10 cellular contexts compared by ENCODE assay signal in genomic region chr20:63693079-63693974, GRCh38. TPM values are rescaled to one million over a fixed set of nuclear protein-coding genes. Genes with fewer than 3 reads are reported as not detected.
A peak's percentile ranks its signal among the peaks of the same experiment; 100 is the strongest.
DNase-seq lines count a peak whose midpoint lies in the region; ATAC-seq, FAIRE-seq and TF ChIP-seq lines count a peak whose summit lies in the region.
"Had no signal": no experiment of that assay in that cellular context is flagged by ENCODE, and none has a peak within 500 bp of the region (broad histone marks: within the 10 kb centered on the region; RNA-seq: fewer than 3 reads in every experiment).

No MANE protein-coding gene starts in this region.

- no peak overlapping the region for H3K4me3 ChIP-seq in kidney (ENCODE audit: low read length in 2 of 2)

- H3K27me3 Mint-ChIP-seq in activated naive CD8-positive, alpha-beta T cell treated with anti-CD3 and anti-CD28 coated beads, Interleukin-2, amount 10 ng/mL, durations not matched to agents 7 days and 5 days: no peaks in the 10 kb centered on the region

- H3K9ac ChIP-seq in kidney (ENCODE audit: low read length in 2 of 2): no peak overlapping the region

- POLR2A ChIA-PET in activated naive CD8-positive, alpha-beta T cell treated with anti-CD3 and anti-CD28 coated beads, Interleukin-2, amount 10 ng/mL, durations not matched to agents 7 days and 5 days (lab: Charles Lee): no interaction called here

- H3K9me3 Mint-ChIP-seq in activated naive CD8-positive, alpha-beta T cell treated with anti-CD3 and anti-CD28 coated beads, Interleukin-2, amount 10 ng/mL, durations not matched to agents 7 days and 5 days: no peaks in the 10 kb centered on the region

- ATAC-seq in Right ventricle myocardium superior (ENCODE audit: poor library complexity) (no peak), Right ventricle myocardium inferior (no peak), GM21529 (IDR thresholded peaks at IDR 0.05; ENCODE audit: unreplicated experiment) (no peak)
- no peak for ATAC-seq in activated naive CD8-positive, alpha-beta T cell treated with anti-CD3 and anti-CD28 coated beads, Interleukin-2, amount 10 ng/mL, durations not matched to agents 7 days and 5 days (ENCODE audit: low read depth)
- ATAC-seq: activated CD4-positive, CD25-positive, alpha-beta regulatory T cell treated with anti-CD3 and anti-CD28 coated beads, Interleukin-2, amount 50 U/mL, for 24 hours had no signal

- TF ChIP-seq CTCF in kidney (IDR thresholded peaks at IDR 0.05; ENCODE audit: borderline replicate concordance, extremely low read depth, insufficient read depth): no peak

- H3K36me3 Mint-ChIP-seq in activated naive CD8-positive, alpha-beta T cell treated with anti-CD3 and anti-CD28 coated beads, Interleukin-2, amount 10 ng/mL, durations not matched to agents 7 days and 5 days: peaks cover 7% of the 10 kb centered on the region

- peak overlapping the region; percentile 32 for H3K4me3 Mint-ChIP-seq in activated naive CD8-positive, alpha-beta T cell treated with anti-CD3 and anti-CD28 coated beads, Interleukin-2, amount 10 ng/mL, durations not matched to agents 7 days and 5 days

- no peaks in the 10 kb centered on the region for H3K9me3 ChIP-seq in kidney (ENCODE audit: control insufficient read depth in 1 of 2, low read length in 2 of 2)

- H3K4me1 ChIP-seq in kidney (ENCODE audit: control insufficient read depth in 1 of 2, insufficient read depth in 1 of 2, low read depth in 1 of 2, low read length in 2 of 2): peaks cover 0 to 16% of the 10 kb centered on the region in 2 donors

- intact Hi-C loops in Right ventricle myocardium superior (cut with DNase I) (no loop called here), Right ventricle myocardium inferior (cut with DNase I) (no loop called here), kidney (cut with DNase I) (no loop called here)

- FAIRE-seq in kidney (lab: Jason Lieb, UNC) (no peak), urothelium cell line (lab: Jason Lieb, UNC) (peak; percentile 99)

- no peaks in the 10 kb centered on the region for H3K36me3 ChIP-seq in kidney (ENCODE audit: control insufficient read depth in 1 of 2, insufficient read depth in 2 of 2, low read length in 2 of 2)

- DNase-seq in Right ventricle myocardium superior: peak; percentile 36
- DNase-seq in Right ventricle myocardium inferior (ENCODE audit: missing footprints): no peak
- no peak for DNase-seq in activated naive CD8-positive, alpha-beta T cell treated with anti-CD3 and anti-CD28 coated beads, Interleukin-2, amount 10 ng/mL, durations not matched to agents 7 days and 5 days
- DNase-seq in kidney: peak; percentile 85
- DNase-seq in urothelium cell line (ENCODE audit: low spot score): no peak
- no peak for DNase-seq in COR-L47 (lab: John Stamatoyannopoulos, UW)
- DNase-seq in NCI-H510A (lab: John Stamatoyannopoulos, UW): no peak
- DNase-seq: NCI-H2227 treated with DMSO at 0.1 percent for 48 hours had no signal

- peak overlapping the region; percentile 89 for H3K27ac Mint-ChIP-seq in activated naive CD8-positive, alpha-beta T cell treated with anti-CD3 and anti-CD28 coated beads, Interleukin-2, amount 10 ng/mL, durations not matched to agents 7 days and 5 days

- H3K27ac ChIP-seq in kidney (ENCODE audit: low read depth in 2 of 2, low read length in 2 of 2): no peak overlapping the region

- peaks cover 5% of the 10 kb centered on the region for H3K4me1 Mint-ChIP-seq in activated naive CD8-positive, alpha-beta T cell treated with anti-CD3 and anti-CD28 coated beads, Interleukin-2, amount 10 ng/mL, durations not matched to agents 7 days and 5 days

RNA-seq across cellular contexts. Expression of gene TNFRSF6B, which starts 3.1 kb away (rescaled TPM):
- total RNA-seq in Right ventricle myocardium superior (0.32 TPM), Right ventricle myocardium inferior (1.0 TPM), kidney (64.5 TPM)
- total RNA-seq in activated naive CD8-positive, alpha-beta T cell treated with anti-CD3 and anti-CD28 coated beads, Interleukin-2, amount 10 ng/mL, durations not matched to agents 7 days and 5 days: not detected
- polyA plus RNA-seq in kidney (ENCODE audit: insufficient read depth, low read depth, low replicate concordance): 2.4 TPM

RNA-seq across cellular contexts. Expression of gene ARFRP1, which starts 14.4 kb away (rescaled TPM):
- total RNA-seq in Right ventricle myocardium superior: 32.2 TPM
- 34.2 TPM for total RNA-seq in Right ventricle myocardium inferior
- total RNA-seq in activated naive CD8-positive, alpha-beta T cell treated with anti-CD3 and anti-CD28 coated beads, Interleukin-2, amount 10 ng/mL, durations not matched to agents 7 days and 5 days: 10 to 100 TPM; 68.8 to 73.1 TPM
- 71.2 TPM for total RNA-seq in kidney
- polyA plus RNA-seq in kidney (ENCODE audit: insufficient read depth, low read depth, low replicate concordance): 60.6 TPM

RNA-seq across cellular contexts. Expression of gene ZGPAT, which starts 14.5 kb away (rescaled TPM):
- 16.0 TPM for total RNA-seq in Right ventricle myocardium superior
- total RNA-seq in Right ventricle myocardium inferior: 15.1 TPM
- 10 to 100 TPM; 43.0 to 44.5 TPM for total RNA-seq in activated naive CD8-positive, alpha-beta T cell treated with anti-CD3 and anti-CD28 coated beads, Interleukin-2, amount 10 ng/mL, durations not matched to agents 7 days and 5 days
- total RNA-seq in kidney: 30.5 TPM
- polyA plus RNA-seq in kidney (ENCODE audit: insufficient read depth, low read depth, low replicate concordance): 39.6 TPM

RNA-seq across cellular contexts. Expression of gene RTEL1, which starts 35.2 kb away (rescaled TPM):
- total RNA-seq in Right ventricle myocardium superior: 7.3 TPM
- 9.0 TPM for total RNA-seq in Right ventricle myocardium inferior
- total RNA-seq in activated naive CD8-positive, alpha-beta T cell treated with anti-CD3 and anti-CD28 coated beads, Interleukin-2, amount 10 ng/mL, durations not matched to agents 7 days and 5 days: 10 to 100 TPM; 41.3 to 41.5 TPM
- total RNA-seq in kidney: 37.7 TPM
- polyA plus RNA-seq in kidney (ENCODE audit: insufficient read depth, low read depth, low replicate concordance): 5.3 TPM

RNA-seq across cellular contexts. Expression of gene STMN3, which starts 40.1 kb away (rescaled TPM):
- total RNA-seq in Right ventricle myocardium superior: 4.3 TPM
- total RNA-seq in Right ventricle myocardium inferior: 7.1 TPM
- 10 to 100 TPM; 42.1 to 45.6 TPM for total RNA-seq in activated naive CD8-positive, alpha-beta T cell treated with anti-CD3 and anti-CD28 coated beads, Interleukin-2, amount 10 ng/mL, durations not matched to agents 7 days and 5 days
- 84.9 TPM for total RNA-seq in kidney
- polyA plus RNA-seq in kidney (ENCODE audit: insufficient read depth, low read depth, low replicate concordance): 20.6 TPM

Comparison
In these comparisons a context has a peak if more than half of its experiments do, and no peak if none do; other contexts are left out.
1. DNase-seq: peak in Right ventricle myocardium superior (single experiment) and kidney (single experiment); none in Right ventricle myocardium inferior (single experiment), activated naive CD8-positive, alpha-beta T cell treated with anti-CD3 and anti-CD28 coated beads, Interleukin-2, amount 10 ng/mL, durations not matched to agents 7 days and 5 days (single experiment), urothelium cell line (single experiment), COR-L47 (single experiment) and NCI-H510A (single experiment).
2. RNA of gene TNFRSF6B, which starts 3.1 kb away (total RNA-seq): 64.5 TPM in kidney (single experiment); 1.0 TPM in Right ventricle myocardium inferior (single experiment), 0.32 TPM in Right ventricle myocardium superior (single experiment) and not detected in activated naive CD8-positive, alpha-beta T cell treated with anti-CD3 and anti-CD28 coated beads, Interleukin-2, amount 10 ng/mL, durations not matched to agents 7 days and 5 days; every median in the first group is over 10 times any median in the second.